ENCODE assay signal across 12 cellular contexts in the genomic region with DNA sequence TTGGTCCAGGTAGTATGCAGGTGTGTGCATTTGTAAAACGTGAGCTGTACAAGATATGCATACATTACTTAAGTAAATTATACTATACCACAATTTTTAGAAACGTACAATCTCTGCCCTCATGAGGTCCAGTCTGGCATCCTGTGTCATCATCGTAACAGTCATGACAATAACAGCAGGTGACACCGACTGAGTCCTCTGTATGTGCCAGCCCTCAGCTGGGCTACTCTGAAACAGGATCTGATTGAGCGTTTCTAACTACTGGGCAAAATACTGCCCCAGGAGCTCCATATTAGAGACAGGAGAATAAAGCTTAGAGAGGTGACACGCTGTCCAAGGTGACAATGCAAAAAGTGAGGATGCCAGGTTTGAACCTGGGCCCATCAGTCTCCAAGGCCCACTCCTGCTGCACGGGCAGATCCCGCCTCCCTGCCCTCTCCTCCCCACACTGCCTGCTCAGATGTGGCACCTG. TPM values are rescaled to one million over a fixed set of nuclear protein-coding genes. Genes with fewer than 3 reads are reported as not detected.
DNase-seq lines count a peak whose midpoint lies in the region; ATAC-seq, FAIRE-seq and TF ChIP-seq lines count a peak whose summit lies in the region.
"Had no signal": no experiment of that assay in that cellular context is flagged by ENCODE, and none has a peak within 500 bp of the region (broad histone marks: within the 10 kb centered on the region; RNA-seq: fewer than 3 reads in every experiment).

No MANE protein-coding gene starts in this region.

- H3K36me3 ChIP-seq in Peyer's patch (no peaks in the 10 kb centered on the region), kidney (ENCODE audit: control insufficient read depth in 1 of 2, insufficient read depth in 2 of 2, low read length in 2 of 2) (no peaks in the 10 kb centered on the region), A673 (ENCODE audit: insufficient read depth, low read length, poor library complexity, severe bottlenecking) (no peaks in the 10 kb centered on the region)

- ATAC-seq in HG02642 (IDR thresholded peaks at IDR 0.05; ENCODE audit: poor library complexity, unreplicated experiment): no peak
- ATAC-seq: activated CD8-positive, alpha-beta memory T cell treated with anti-CD3 and anti-CD28 coated beads, Interleukin-2, amount 10 ng/mL, durations not matched to agents 7 days and 5 days had no signal

- peaks cover 84% of the 10 kb centered on the region for H3K4me1 Mint-ChIP-seq in activated CD4-positive, alpha-beta T cell treated with anti-CD3 and anti-CD28 coated beads, Interleukin-2, amount 10 ng/mL, durations not matched to agents 24 days and 14 days

- POLR2A ChIA-PET in A673 (lab: Charles Lee; ENCODE audit: low non-redundant PET): interaction anchor here (0.5 kb wide), 1 partner anchor 277 kb away, joined by 3 read pairs; no protein-coding TSS in a partner anchor

- intact Hi-C loops in activated CD4-positive, alpha-beta T cell treated with anti-CD3 and anti-CD28 coated beads, Interleukin-2, amount 10 ng/mL, durations not matched to agents 24 days and 14 days (cut with micrococcal nuclease): no loop called here
- intact Hi-C loops in kidney (cut with DNase I): no loop called here
- intact Hi-C loops in A673 (cut with micrococcal nuclease; ENCODE audit: unreplicated experiment): no loop called here

- CTCF ChIA-PET in A673 (lab: Charles Lee): interaction anchor here (1.1 kb wide), 1 partner anchor 83 kb away, joined by 3 read pairs; no protein-coding TSS in a partner anchor

- H3K27ac ChIP-seq in Peyer's patch: peak overlapping the region; percentile 58 to 96 (median 92)
- peak overlapping the region; percentile 86 for H3K27ac ChIP-seq in kidney (ENCODE audit: low read depth in 2 of 2, low read length in 2 of 2)
- peak overlapping the region; percentile 33 for H3K27ac ChIP-seq in temporal lobe (ENCODE audit: low read depth, low read length)
- no peak overlapping the region for H3K27ac ChIP-seq in A673 (ENCODE audit: low read depth, low read length, poor library complexity, severe bottlenecking)

- no peak for FAIRE-seq in kidney (lab: Jason Lieb, UNC)
- FAIRE-seq: endometrium had no signal

- H3K36me3 Mint-ChIP-seq in activated CD4-positive, alpha-beta T cell treated with anti-CD3 and anti-CD28 coated beads, Interleukin-2, amount 10 ng/mL, durations not matched to agents 24 days and 14 days (ENCODE audit: low read depth): peaks cover 28% of the 10 kb centered on the region

- peak overlapping the region in 1 of 2 donors; percentile 62 for H3K9ac ChIP-seq in kidney (ENCODE audit: low read length in 2 of 2)

- H3K27me3 ChIP-seq in Peyer's patch (no peaks in the 10 kb centered on the region), A673 (replicated peaks; ENCODE audit: insufficient read depth, low read depth, low read length, poor library complexity) (no peaks in the 10 kb centered on the region)

- no peak overlapping the region for H3K4me3 Mint-ChIP-seq in activated CD4-positive, alpha-beta T cell treated with anti-CD3 and anti-CD28 coated beads, Interleukin-2, amount 10 ng/mL, durations not matched to agents 24 days and 14 days
- H3K4me3 Mint-ChIP-seq: activated CD8-positive, alpha-beta memory T cell treated with anti-CD3 and anti-CD28 coated beads, Interleukin-2, amount 10 ng/mL, durations not matched to agents 7 days and 5 days had no signal

- H3K4me1 ChIP-seq in Peyer's patch (peaks cover 10 to 98% (median 44%) of the 10 kb centered on the region in 4 donors), kidney (ENCODE audit: control insufficient read depth in 1 of 2, insufficient read depth in 1 of 2, low read depth in 1 of 2, low read length in 2 of 2) (peaks cover 66 to 73% of the 10 kb centered on the region in 2 donors), A673 (ENCODE audit: insufficient read depth, low read length, poor library complexity, severe bottlenecking) (peaks cover 26% of the 10 kb centered on the region)

- no peak for TF ChIP-seq POLR2A in Peyer's patch (IDR thresholded peaks at IDR 0.05)

- H3K9me3 Mint-ChIP-seq in activated CD4-positive, alpha-beta T cell treated with anti-CD3 and anti-CD28 coated beads, Interleukin-2, amount 10 ng/mL, durations not matched to agents 24 days and 14 days: no peaks in the 10 kb centered on the region
- H3K9me3 Mint-ChIP-seq: CD8-positive, alpha-beta memory T cell had no signal

- no peak overlapping the region for H3K4me3 ChIP-seq in Peyer's patch
- peak overlapping the region in 1 of 2 donors; percentile 5 for H3K4me3 ChIP-seq in kidney (ENCODE audit: low read length in 2 of 2)
- H3K4me3 ChIP-seq in A673 (ENCODE audit: low read depth, low read length, poor library complexity, severe bottlenecking): no peak overlapping the region

- DNase-seq in activated CD4-positive, alpha-beta T cell treated with anti-CD3 and anti-CD28 coated beads, Interleukin-2, amount 10 ng/mL, durations not matched to agents 24 days and 14 days: no peak
- no peak for DNase-seq in activated CD4-positive, alpha-beta T cell treated with anti-CD3 and anti-CD28 coated beads, Interleukin-2, amount 50 U/mL, for 4 hours
- no peak for DNase-seq in Peyer's patch
- DNase-seq in kidney: no peak
- DNase-seq in effector CD4-positive, alpha-beta T cell: no peak
- no peak for DNase-seq in A673 (ENCODE audit: low spot score)
- DNase-seq: activated CD8-positive, alpha-beta memory T cell treated with anti-CD3 and anti-CD28 coated beads, Interleukin-2, amount 10 ng/mL, durations not matched to agents 7 days and 5 days; CD8-positive, alpha-beta memory T cell; RPMI8226 had no signal

- no peak for TF ChIP-seq CTCF in Peyer's patch (IDR thresholded peaks at IDR 0.05)
- TF ChIP-seq CTCF in kidney (IDR thresholded peaks at IDR 0.05; ENCODE audit: borderline replicate concordance, extremely low read depth, insufficient read depth): no peak
- no peak for TF ChIP-seq CTCF in A673 (conservative IDR thresholded peaks at IDR 0.05; ENCODE audit: low read depth, low read length)

- no peaks in the 10 kb centered on the region for H3K9me3 ChIP-seq in Peyer's patch
- H3K9me3 ChIP-seq in kidney (ENCODE audit: control insufficient read depth in 1 of 2, low read length in 2 of 2): no peaks in the 10 kb centered on the region
- H3K9me3 ChIP-seq in A673 (ENCODE audit: low read depth, low read length, poor library complexity, severe bottlenecking): no peaks in the 10 kb centered on the region

- H3K27me3 Mint-ChIP-seq in activated CD4-positive, alpha-beta T cell treated with anti-CD3 and anti-CD28 coated beads, Interleukin-2, amount 10 ng/mL, durations not matched to agents 24 days and 14 days: no peaks in the 10 kb centered on the region
- H3K27me3 Mint-ChIP-seq: activated CD8-positive, alpha-beta memory T cell treated with anti-CD3 and anti-CD28 coated beads, Interleukin-2, amount 10 ng/mL, durations not matched to agents 7 days and 5 days; CD8-positive, alpha-beta memory T cell had no signal

- BruUV-seq in A673 (replicated peaks; lab: Mats Ljungman, UMichigan): no TSS peak

- H3K27ac Mint-ChIP-seq in activated CD4-positive, alpha-beta T cell treated with anti-CD3 and anti-CD28 coated beads, Interleukin-2, amount 10 ng/mL, durations not matched to agents 24 days and 14 days: peak overlapping the region; percentile 68

RNA-seq across cellular contexts. Expression of a gene that starts 47.2 kb away (rescaled TPM):
- 133 and 134 TPM in 2 replicates for total RNA-seq in activated CD4-positive, alpha-beta T cell treated with anti-CD3 and anti-CD28 coated beads, Interleukin-2, amount 10 ng/mL, durations not matched to agents 24 days and 14 days
- total RNA-seq in Peyer's patch (100 to 1,000 TPM; 105 to 122 (median 112) TPM), kidney (128 TPM), temporal lobe (9.8 TPM), A673 (2021) (31.5 and 37.7 TPM in 2 replicates)
- 30.8 TPM for polyA plus RNA-seq in kidney (ENCODE audit: insufficient read depth, low read depth, low replicate concordance)
